In genomic region chr12:14256139-14256538, GRCh38 we compare ENCODE assay signal across 8 cellular contexts.
DNase-seq lines count a peak whose midpoint lies in the region; ATAC-seq, FAIRE-seq and TF ChIP-seq lines count a peak whose summit lies in the region.

No MANE protein-coding gene starts in this region.

- DNase-seq in CD1c-positive myeloid dendritic cell (ENCODE audit: extremely low spot score) (peak; percentile 30), SJCRH30 (no peak), K562 (ENCODE audit: extremely low read depth in 1 of 4, low spot score in 3 of 4) (no peak), nephron progenitor cell (no peak), glomerular visceral epithelial cell (ENCODE audit: extremely low spot score) (no peak), NCI-H82 treated with DMSO at 0.1 percent for 48 hours (lab: John Stamatoyannopoulos, UW; ENCODE audit: unreplicated experiment) (no peak)

- H3K4me3 Mint-ChIP-seq in nephron progenitor cell, result no peak overlapping the region

- CTCF ChIA-PET in K562 (lab: Yijun Ruan, JAX; ENCODE audit: low intra/inter-chr PET ratio), result no interaction called here

- POLR2A ChIA-PET in K562 (lab: Yijun Ruan, JAX), result no interaction called here

- H3K27ac Mint-ChIP-seq in nephron progenitor cell, result peak overlapping the region; percentile 29

- H3K9me1 ChIP-seq in K562 (ENCODE audit: control insufficient read depth, insufficient read depth, low read length), result no peaks in the 10 kb centered on the region

- 0 out of 2 replicates have a peak overlapping the region, but pooled peaks have one; percentile 13 for H3K4me2 ChIP-seq in K562 (ENCODE audit: insufficient read depth, low read length)

- no TSS peak for BruUV-seq in K562 (replicated peaks; lab: Mats Ljungman, UMichigan)

- H3K9ac ChIP-seq in K562 (ENCODE audit: insufficient read depth in 1 of 2, low read depth in 2 of 2, low read length in 2 of 2), result 0 out of 4 replicates have a peak overlapping the region, but pooled peaks of 1 of the 2 experiments have one; percentile 68

- H3K36me3 Mint-ChIP-seq in nephron progenitor cell (ENCODE audit: low read depth), result peaks cover 62% of the 10 kb centered on the region

- peak overlapping the region; percentile 19 for H3K4me3 ChIP-seq in SJCRH30
- no peak overlapping the region for H3K4me3 ChIP-seq in K562

- peaks cover 3% of the 10 kb centered on the region for H3K27me3 Mint-ChIP-seq in nephron progenitor cell (ENCODE audit: low read depth, poor library complexity)

- peak overlapping the region; percentile 86 for H2AFZ ChIP-seq in K562 (ENCODE audit: low read depth, low read length)

- H3K27ac ChIP-seq in SJCRH30 (peak overlapping the region; percentile 97), K562 (ENCODE audit: extremely low read depth, low read depth, low read length) (peak overlapping the region; percentile 98)

- FAIRE-seq in K562 (lab: Jason Lieb, UNC), result no peak

- TF ChIP-seq CTCF in K562 (IDR thresholded peaks at IDR 0.05 in 2 of 3, conservative IDR thresholded peaks at IDR 0.05 in 1 of 3; ENCODE audit: insufficient read depth in 2 of 3, low read depth in 1 of 3, low read length in 3 of 3) (no peak), nephron progenitor cell (IDR thresholded peaks at IDR 0.05) (no peak)

- H3K9me3 ChIP-seq in SJCRH30 (replicated peaks), result peaks cover 4% of the 10 kb centered on the region
- H3K9me3 ChIP-seq in K562 (replicated peaks; ENCODE audit: control insufficient read depth, insufficient read depth, low read depth, low read length), result peaks cover 19% of the 10 kb centered on the region

- H3K27me3 ChIP-seq in SJCRH30 (no peaks in the 10 kb centered on the region), K562 (ENCODE audit: control insufficient read depth in 2 of 2, insufficient read depth in 2 of 2, low read length in 2 of 2) (no peaks in the 10 kb centered on the region)

- ATAC-seq in K562 (no peak), HG03280 (IDR thresholded peaks at IDR 0.05; ENCODE audit: unreplicated experiment) (no peak), GM21825 (IDR thresholded peaks at IDR 0.05; ENCODE audit: unreplicated experiment) (no peak)

- WGBS in K562 (ENCODE audit: insufficient coverage, low coverage, missing lambda C conversion rate), result 35% methylated on average over 5 of the region's 6 CpGs

- peaks cover 37% of the 10 kb centered on the region for H3K4me1 ChIP-seq in SJCRH30
- H3K4me1 ChIP-seq in K562 (replicated peaks in 1 of 2; ENCODE audit: control insufficient read depth in 2 of 2, insufficient read depth in 2 of 2, low read length in 2 of 2), result peaks cover 19 to 36% of the 10 kb centered on the region in 2 experiments

- in situ Hi-C loops in K562 (cut with MboI), result loop anchor here (10.0 kb wide), 1 partner anchor 109 kb away; the partner anchor contains the start of gene ATF7IP

- TF ChIP-seq RAD21 in K562 (CRISPR knock-in tag; conservative IDR thresholded peaks at IDR 0.05 in 1 of 2, IDR thresholded peaks at IDR 0.05 in 1 of 2), result no peak

- TF ChIP-seq EP300 in K562 (IDR thresholded peaks at IDR 0.05; ENCODE audit: low read length), result no peak

- intact Hi-C loops in K562 (cut with micrococcal nuclease), result loop anchor here (1.0 to 5.0 kb wide), 2 partner anchors 61 to 109 kb away; partner anchors contain the start of gene ATF7IP

- H3K79me2 ChIP-seq in K562 (ENCODE audit: control insufficient read depth, insufficient read depth, low read length), result no peaks in the 10 kb centered on the region

- H3K4me1 Mint-ChIP-seq in nephron progenitor cell, result peaks cover 56% of the 10 kb centered on the region

- no peak for TF ChIP-seq POLR2A in K562 (conservative IDR thresholded peaks at IDR 0.05)

- H4K20me1 ChIP-seq in K562 (replicated peaks; ENCODE audit: control insufficient read depth, insufficient read depth, low read length), result no peaks in the 10 kb centered on the region

- peaks cover 75% of the 10 kb centered on the region for H3K9me3 Mint-ChIP-seq in nephron progenitor cell

- no peaks in the 10 kb centered on the region for H3K36me3 ChIP-seq in SJCRH30
- no peaks in the 10 kb centered on the region for H3K36me3 ChIP-seq in K562 (ENCODE audit: control insufficient read depth, insufficient read depth, low read length)

TF ChIP-seq in K562, 482 proteins besides CTCF, POLR2A, EP300 and RAD21:
- TF ChIP-seq MEF2D (tag; conservative IDR thresholded peaks at IDR 0.05; ENCODE audit: low read depth) (peak; percentile 50; the same call in 1 of the 2 replicates), MEF2A (IDR thresholded peaks at IDR 0.05; ENCODE audit: control insufficient read depth, low read depth, low read length) (peak; percentile 87), BMI1 (IDR thresholded peaks at IDR 0.05; ENCODE audit: low read length) (no peak)
